ENCODE assay signal across 12 cellular contexts in genomic region chr5:171629221-171630005, GRCh38.
DNase-seq lines count a peak whose midpoint lies in the region; ATAC-seq and TF ChIP-seq lines count a peak whose summit lies in the region.
"Had no signal": no experiment of that assay in that cellular context is flagged by ENCODE, and none has a peak within 500 bp of the region (broad histone marks: within the 10 kb centered on the region; RNA-seq: fewer than 3 reads in every experiment).

No MANE protein-coding gene starts in this region.

- POLR2A ChIA-PET in PC-9 (lab: Charles Lee; ENCODE audit: unreplicated experiment): no interaction called here

- no TSS peak for BruUV-seq in PC-9 (replicated peaks; lab: Mats Ljungman, UMichigan)

- no peak overlapping the region; the same call in 1 of the 2 replicates for H2AFZ ChIP-seq in PC-9
- no peak overlapping the region for H2AFZ ChIP-seq in fibroblast of lung (ENCODE audit: low read length)

- H3K9ac ChIP-seq in fibroblast of lung (ENCODE audit: insufficient read depth, low read length) (no peak overlapping the region), colonic mucosa (ENCODE audit: low read depth in 2 of 2, low read length in 2 of 2) (no peak overlapping the region)

- H4K20me1 ChIP-seq in PC-9 (ENCODE audit: insufficient read depth) (no peaks in the 10 kb centered on the region), fibroblast of lung (ENCODE audit: control insufficient read depth, extremely low read depth, insufficient read depth, low read length) (no peaks in the 10 kb centered on the region)

- CTCF ChIA-PET in PC-9 (lab: Charles Lee): no interaction called here

- H3K27ac ChIP-seq in PC-9 (no peak overlapping the region), fibroblast of lung (ENCODE audit: insufficient read depth, low read length) (no peak overlapping the region), colonic mucosa (no peak overlapping the region)
- H3K27ac ChIP-seq: esophagus squamous epithelium, suprapubic skin had no signal

- intact Hi-C loops in PC-9 (cut with micrococcal nuclease; ENCODE audit: unreplicated experiment): loop anchor here (5.0 kb wide), 2 partner anchors 212 to 278 kb away; partner anchors contain the start of gene FGF18
- intact Hi-C loops in colonic mucosa (cut with DNase I): loop anchor here (5.0 kb wide), 1 partner anchor 278 kb away; no protein-coding TSS in a partner anchor

- H3K36me3 ChIP-seq in PC-9 (ENCODE audit: low read depth) (no peaks in the 10 kb centered on the region), fibroblast of lung (ENCODE audit: control insufficient read depth, insufficient read depth, low read length) (no peaks in the 10 kb centered on the region), colonic mucosa (no peaks in the 10 kb centered on the region)
- H3K36me3 ChIP-seq: esophagus squamous epithelium, suprapubic skin had no signal

- peak overlapping the region; percentile 71 for H3K4me2 ChIP-seq in PC-9
- peak overlapping the region; percentile 58 for H3K4me2 ChIP-seq in fibroblast of lung (ENCODE audit: extremely low read depth, insufficient read depth, low read length)

- DNase-seq in NCI-H1694 (lab: John Stamatoyannopoulos, UW) (peak; percentile 14), NCI-H1694 treated with DMSO at 0.1 percent for 48 hours (lab: John Stamatoyannopoulos, UW) (no peak), PC-9 (no peak), fibroblast of lung (ENCODE audit: low read depth in 2 of 2) (peak in 1 of 2 donors; percentile 29), skeletal muscle cell (ENCODE audit: low read depth) (no peak), colonic mucosa (no peak), omental fat pad (ENCODE audit: low spot score) (no peak)
- DNase-seq: esophagus squamous epithelium; stimulated activated CD4-positive, alpha-beta T cell treated with anti-CD3 and anti-CD28 coated beads, Interleukin-1b, Interleukin-23, amount 100 ng/mL, for 48 hours had no signal

- H3K79me2 ChIP-seq in PC-9 (ENCODE audit: low read depth) (no peaks in the 10 kb centered on the region), fibroblast of lung (ENCODE audit: control insufficient read depth, insufficient read depth, low read length) (no peaks in the 10 kb centered on the region)

- TF ChIP-seq CTCF in PC-9 (conservative IDR thresholded peaks at IDR 0.05) (no peak), fibroblast of lung (conservative IDR thresholded peaks at IDR 0.05 in 1 of 2, IDR thresholded peaks at IDR 0.05 in 1 of 2; ENCODE audit: low read depth in 1 of 2, low read length in 2 of 2) (peak in 1 of 2 donors; percentile 10), colonic mucosa (IDR thresholded peaks at IDR 0.05) (no peak), omental fat pad (IDR thresholded peaks at IDR 0.05) (no peak)

- H3K27me3 ChIP-seq in PC-9 (ENCODE audit: insufficient read depth, low read depth) (no peaks in the 10 kb centered on the region), fibroblast of lung (ENCODE audit: control insufficient read depth, insufficient read depth, low read length) (peaks cover 13% of the 10 kb centered on the region), colonic mucosa (no peaks in the 10 kb centered on the region)

- peak overlapping the region; percentile 30; the same call in 1 of the 2 replicates for H3K4me3 ChIP-seq in PC-9
- peak overlapping the region in 1 of 4 experiments; percentile 35 for H3K4me3 ChIP-seq in fibroblast of lung (replicated peaks in 1 of 4; ENCODE audit: control extremely low read depth in 1 of 4, insufficient read depth in 1 of 4, low read depth in 3 of 4, low read length in 4 of 4)
- H3K4me3 ChIP-seq in skeletal muscle cell (ENCODE audit: low read depth, low read length): peak overlapping the region; percentile 24
- no peak overlapping the region for H3K4me3 ChIP-seq in colonic mucosa
- H3K4me3 ChIP-seq: GM12878, suprapubic skin had no signal

- no peak for TF ChIP-seq POLR2A in GM18505 (IDR thresholded peaks at IDR 0.05; ENCODE audit: borderline replicate concordance, extremely low read depth, insufficient read depth, insufficient read length)

- H3K9me3 ChIP-seq in PC-9 (ENCODE audit: insufficient read depth, low read depth) (no peaks in the 10 kb centered on the region), fibroblast of lung (ENCODE audit: control insufficient read depth, insufficient read depth, low read depth, low read length) (no peaks in the 10 kb centered on the region), colonic mucosa (no peaks in the 10 kb centered on the region)
- H3K9me3 ChIP-seq: esophagus squamous epithelium, suprapubic skin had no signal

- no peaks in the 10 kb centered on the region for H3K9me2 ChIP-seq in PC-9 (ENCODE audit: insufficient read depth)

- H3K4me1 ChIP-seq in PC-9 (replicated peaks; ENCODE audit: insufficient read depth) (peaks cover 22% of the 10 kb centered on the region), fibroblast of lung (ENCODE audit: control insufficient read depth, extremely low read depth, insufficient read depth, low read length) (no peaks in the 10 kb centered on the region), colonic mucosa (no peaks in the 10 kb centered on the region)

- ATAC-seq in GM18505 (IDR thresholded peaks at IDR 0.05; ENCODE audit: unreplicated experiment) (no peak), omental fat pad (ENCODE audit: low FRiP score) (no peak)
- ATAC-seq: GM12878 had no signal

- peaks cover 11% of the 10 kb centered on the region; the same call in 1 of the 2 replicates for H3F3A ChIP-seq in PC-9 (ENCODE audit: insufficient read depth, low read depth)
